ENCODE assay signal across 1 cellular context in the genomic region with DNA sequence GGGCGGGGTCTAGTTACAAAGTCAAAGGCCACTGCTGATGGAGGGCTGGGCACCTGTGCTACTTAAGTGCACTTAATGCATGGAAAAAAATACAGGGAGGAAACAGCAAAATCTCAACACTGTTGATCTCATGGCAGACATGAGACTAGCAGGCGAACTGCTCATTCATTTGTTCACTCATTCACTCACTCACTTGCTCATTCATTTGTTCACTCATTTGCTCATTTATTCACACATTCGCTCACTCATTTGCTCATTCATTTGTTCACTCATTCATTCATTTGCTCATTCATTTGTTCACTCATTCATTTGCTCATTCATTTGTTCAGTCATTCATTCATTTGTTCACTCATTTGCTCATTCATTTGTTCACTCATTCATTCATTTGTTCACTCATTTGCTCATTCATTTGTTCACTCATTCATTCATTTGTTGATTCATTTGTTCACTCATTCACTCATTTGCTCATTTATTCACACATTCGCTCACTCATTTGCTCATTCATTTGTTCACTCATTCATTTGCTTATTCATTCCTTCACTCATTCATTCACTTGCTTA.
TF ChIP-seq lines count a peak whose summit lies in the region.

No MANE protein-coding gene starts in this region.

TF ChIP-seq in GM12878, 131 proteins besides CTCF, POLR2A, EP300 and RAD21:
- peak; percentile 99 for TF ChIP-seq ZNF24 (IDR thresholded peaks at IDR 0.05)
